ENCODE assay signal across 13 cellular contexts in the genomic region with DNA sequence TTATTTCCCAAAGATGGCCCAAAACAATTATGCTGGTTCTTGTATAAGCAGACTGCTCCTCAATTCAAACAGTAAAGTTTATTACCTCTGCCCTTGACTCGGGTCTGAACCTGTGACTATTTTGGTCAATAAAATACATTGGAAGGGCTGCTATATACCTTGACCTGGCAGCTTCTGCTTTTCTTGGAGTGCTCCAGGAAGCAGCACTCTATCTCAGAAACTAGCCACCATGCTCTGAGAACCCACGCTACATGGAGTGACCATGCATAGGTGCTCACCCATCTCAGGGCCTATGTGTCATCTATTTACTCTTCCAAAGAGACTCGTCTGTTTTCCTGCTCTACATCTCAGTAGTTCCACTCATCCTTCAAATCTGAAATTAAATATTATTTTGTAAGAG.
A peak's percentile ranks its signal among the peaks of the same experiment; 100 is the strongest.
DNase-seq lines count a peak whose midpoint lies in the region; ATAC-seq and TF ChIP-seq lines count a peak whose summit lies in the region.
"Had no signal": no experiment of that assay in that cellular context is flagged by ENCODE, and none has a peak within 500 bp of the region (broad histone marks: within the 10 kb centered on the region; RNA-seq: fewer than 3 reads in every experiment).

No MANE protein-coding gene starts in this region.

- H3K36me3 ChIP-seq in Panc1 (ENCODE audit: control insufficient read depth, insufficient read depth, low read length), result no peaks in the 10 kb centered on the region
- no peaks in the 10 kb centered on the region for H3K36me3 ChIP-seq in mucosa of descending colon (ENCODE audit: low read depth)
- no peaks in the 10 kb centered on the region for H3K36me3 ChIP-seq in esophagus squamous epithelium
- H3K36me3 ChIP-seq: BE2C had no signal

- H3K27ac ChIP-seq in Panc1 (ENCODE audit: low read length) (peak overlapping the region; percentile 65; the same call in 1 of the 2 replicates), epithelial cell of prostate (peak overlapping the region; percentile 99), caudate nucleus (ENCODE audit: low read depth, low read length) (no peak overlapping the region), esophagus squamous epithelium (no peak overlapping the region)
- H3K27ac ChIP-seq: C4-2B had no signal

- no peak for TF ChIP-seq POLR2A in esophagus squamous epithelium (IDR thresholded peaks at IDR 0.05)

- H3K9me3 ChIP-seq in Panc1 (ENCODE audit: control insufficient read depth, insufficient read depth, low read depth, low read length) (no peaks in the 10 kb centered on the region), mucosa of descending colon (no peaks in the 10 kb centered on the region), esophagus squamous epithelium (no peaks in the 10 kb centered on the region)
- H3K9me3 ChIP-seq: BE2C had no signal

- BruUV-seq in Calu3 (replicated peaks; lab: Mats Ljungman, UMichigan), result no TSS peak
- BruUV-seq in Panc1 (replicated peaks; lab: Mats Ljungman, UMichigan), result no TSS peak

- H3K36me3 Mint-ChIP-seq in Calu3 (ENCODE audit: insufficient read depth, unreplicated experiment), result peaks cover 12% of the 10 kb centered on the region
- H3K36me3 Mint-ChIP-seq: CD4-positive, alpha-beta memory T cell had no signal

- H3K4me3 Mint-ChIP-seq in Calu3 (ENCODE audit: low read depth, unreplicated experiment), result no peak overlapping the region
- H3K4me3 Mint-ChIP-seq: CD4-positive, alpha-beta memory T cell had no signal

- no peak for DNase-seq in Calu3
- no peak for DNase-seq in Panc1 (ENCODE audit: low read depth, low spot score)
- DNase-seq in epithelial cell of prostate (ENCODE audit: low read depth, low spot score), result no peak
- DNase-seq in mucosa of descending colon, result no peak
- DNase-seq in UCSD-AML1 (lab: John Stamatoyannopoulos, UW; ENCODE audit: unreplicated experiment), result no peak
- DNase-seq in caudate nucleus (lab: John Stamatoyannopoulos, UW), result no peak
- no peak for DNase-seq in esophagus squamous epithelium (lab: John Stamatoyannopoulos, UW)
- DNase-seq: BE2C; CD4-positive, alpha-beta memory T cell; GF-D8 had no signal

- ATAC-seq in Panc1 (no peak), mucosa of descending colon (peak; percentile 51)
- ATAC-seq: HCT116, HepG2 had no signal

- in situ Hi-C loops in Panc1 (cut with HindIII; ENCODE audit: low pct_unique_long_range_greater_than_20kb, low sequenced_read_pairs), result no loop called here

- H3K4me3 ChIP-seq in Panc1 (ENCODE audit: low read depth in 2 of 2, low read length in 2 of 2), result no peak overlapping the region
- no peak overlapping the region for H3K4me3 ChIP-seq in mucosa of descending colon
- no peak overlapping the region for H3K4me3 ChIP-seq in esophagus squamous epithelium

- no peaks in the 10 kb centered on the region for H3K27me3 Mint-ChIP-seq in Calu3 (ENCODE audit: unreplicated experiment)

- TF ChIP-seq CTCF in Calu3 (IDR thresholded peaks at IDR 0.05; ENCODE audit: unreplicated experiment), result no peak
- TF ChIP-seq CTCF in Panc1 (IDR thresholded peaks at IDR 0.05), result no peak
- no peak for TF ChIP-seq CTCF in mucosa of descending colon (IDR thresholded peaks at IDR 0.05)
- no peak for TF ChIP-seq CTCF in esophagus squamous epithelium (IDR thresholded peaks at IDR 0.05)

- CTCF ChIA-PET in Calu3 (lab: Charles Lee), result interaction anchor here (0.6 kb wide), 1 partner anchor 59 kb away, joined by 3 read pairs; no protein-coding TSS in a partner anchor
- CTCF ChIA-PET in Panc1 (lab: Charles Lee), result no interaction called here

- WGBS in esophagus squamous epithelium, 2 donors, result 65 to 70% methylated on average over 3 of the region's 3 CpGs

- H3K27ac Mint-ChIP-seq in Calu3 (ENCODE audit: unreplicated experiment), result peak overlapping the region; percentile 96
- H3K27ac Mint-ChIP-seq: CD4-positive, alpha-beta memory T cell had no signal

- no peaks in the 10 kb centered on the region for H3K9me3 Mint-ChIP-seq in Calu3 (ENCODE audit: low read depth, unreplicated experiment)

- peaks cover 64% of the 10 kb centered on the region for H3K4me1 Mint-ChIP-seq in Calu3 (ENCODE audit: low read depth, unreplicated experiment)
- H3K4me1 Mint-ChIP-seq: CD4-positive, alpha-beta memory T cell had no signal

- POLR2A ChIA-PET in Panc1 (lab: Charles Lee), result no interaction called here

- intact Hi-C loops in Calu3 (cut with micrococcal nuclease; ENCODE audit: unreplicated experiment) (no loop called here), Panc1 (cut with micrococcal nuclease; ENCODE audit: unreplicated experiment) (no loop called here), mucosa of descending colon (cut with DNase I, micrococcal nuclease) (no loop called here), esophagus squamous epithelium (cut with DNase I) (no loop called here)

- H3K27me3 ChIP-seq in Panc1 (ENCODE audit: control insufficient read depth, insufficient read depth, low read length) (no peaks in the 10 kb centered on the region), esophagus squamous epithelium (no peaks in the 10 kb centered on the region)
- H3K27me3 ChIP-seq: BE2C had no signal

- peaks cover 4% of the 10 kb centered on the region; the same call in 1 of the 2 replicates for H3K4me1 ChIP-seq in Panc1 (ENCODE audit: control insufficient read depth, insufficient read depth, low read length)
- peaks cover 10% of the 10 kb centered on the region for H3K4me1 ChIP-seq in mucosa of descending colon (ENCODE audit: low read depth)
- H3K4me1 ChIP-seq in esophagus squamous epithelium, result peaks cover 5 to 40% (median 13%) of the 10 kb centered on the region in 3 donors
- H3K4me1 ChIP-seq: BE2C had no signal

Comparison
In these comparisons a context has a peak if more than half of its experiments do, and no peak if none do; other contexts are left out.
1. H3K27ac ChIP-seq: peak in Panc1 (single experiment) and epithelial cell of prostate (single experiment); none in caudate nucleus (single experiment) and esophagus squamous epithelium (0 of 4).